Comparison of ENCODE assay signal across 32 cellular contexts in the genomic region with DNA sequence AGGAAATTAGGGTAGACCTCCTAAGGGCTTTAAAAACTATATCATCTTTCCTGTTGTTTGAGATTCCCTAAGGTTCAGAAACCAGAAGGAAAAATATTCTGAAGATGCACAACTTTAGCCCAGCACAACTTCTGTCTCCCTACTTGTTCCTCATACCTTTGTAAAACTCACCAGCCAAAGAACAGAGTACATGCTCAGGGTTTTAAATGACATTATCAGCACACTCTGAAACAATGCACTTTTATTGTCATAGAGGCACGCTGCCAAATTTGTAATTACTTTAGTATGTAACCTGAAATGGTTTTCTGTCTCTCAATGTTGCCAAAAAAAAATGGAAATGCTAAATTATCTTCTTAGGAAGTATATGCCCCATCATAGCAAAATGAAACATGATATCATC.
"Had no signal": no experiment of that assay in that cellular context is flagged by ENCODE, and none has a peak within 500 bp of the region (broad histone marks: within the 10 kb centered on the region; RNA-seq: fewer than 3 reads in every experiment).

No MANE protein-coding gene starts in this region.

- H3K4me3 ChIP-seq: ascending aorta, cardiac muscle cell, colonic mucosa, dorsolateral prefrontal cortex, gastrocnemius medialis, pancreas, prostate gland, skin epidermis, thoracic aorta had no signal

- FAIRE-seq: keratinocyte, pancreas had no signal

- H3K27me3 ChIP-seq: ascending aorta, cardiac muscle cell, colonic mucosa, gastrocnemius medialis, pancreas had no signal

- H3K9me3 ChIP-seq: ascending aorta, colonic mucosa, gastrocnemius medialis, pancreas, prostate gland, thoracic aorta had no signal

- H3K4me1 ChIP-seq: ascending aorta, colonic mucosa, gastrocnemius medialis, pancreas, prostate gland had no signal

- H3K36me3 ChIP-seq: ascending aorta, cardiac muscle cell, colonic mucosa, gastrocnemius medialis, pancreas, prostate gland, thoracic aorta had no signal

- DNase-seq: activated CD4-positive, alpha-beta memory T cell treated with anti-CD3 and anti-CD28 coated beads, Interleukin-2, amount 10 ng/mL, durations not matched to agents 7 days and 5 days; activated CD4-positive, alpha-beta T cell treated with anti-CD3 and anti-CD28 coated beads for 1 hour; activated CD4-positive, alpha-beta T cell treated with anti-CD3 and anti-CD28 coated beads, Interleukin-2, amount 10 ng/mL, durations not matched to agents 7 days and 5 days; activated CD8-positive, alpha-beta memory T cell treated with anti-CD3 and anti-CD28 coated beads, Interleukin-2, amount 50 U/mL, for 48 hours; activated gamma-delta T cell; activated naive CD4-positive, alpha-beta T cell treated with anti-CD3 and anti-CD28 coated beads, Interleukin-2, amount 10 ng/mL, durations not matched to agents 7 days and 5 days; activated naive CD8-positive, alpha-beta T cell treated with anti-CD3 and anti-CD28 coated beads, Interleukin-2, amount 10 ng/mL, durations not matched to agents 7 days and 5 days; activated T-cell treated with anti-CD3 and anti-CD28 coated beads, Interleukin-2, amount 50 U/mL, for 24 hours; cerebellar nuclear complex; colonic mucosa; dorsolateral prefrontal cortex; effector memory CD8-positive, alpha-beta T cell; erythroblast; gastrocnemius medialis; head of caudate nucleus; hippocampal formation; left cardiac atrium; mammary epithelial cell; midbrain; naive thymus-derived CD8-positive, alpha-beta T cell; nucleus accumbens; pancreas; retina; stimulated activated CD4-positive, alpha-beta T cell treated with anti-CD3 and anti-CD28 coated beads, Interleukin-4, amount 100 ng/mL, for 24 hours; T1000; trophoblast cell had no signal

- H3K27ac ChIP-seq: ascending aorta, cardiac muscle cell, colonic mucosa, dorsolateral prefrontal cortex, gastrocnemius medialis, pancreas, prostate gland, skin epidermis, thoracic aorta had no signal
